In genomic region chr20:58267389-58268215, GRCh38 we compare ENCODE assay signal across 32 cellular contexts. TPM values are rescaled to one million over a fixed set of nuclear protein-coding genes. Genes with fewer than 3 reads are reported as not detected.
A peak's percentile ranks its signal among the peaks of the same experiment; 100 is the strongest.
DNase-seq lines count a peak whose midpoint lies in the region; ATAC-seq and TF ChIP-seq lines count a peak whose summit lies in the region.
"Had no signal": no experiment of that assay in that cellular context is flagged by ENCODE, and none has a peak within 500 bp of the region (broad histone marks: within the 10 kb centered on the region; RNA-seq: fewer than 3 reads in every experiment).

No MANE protein-coding gene starts in this region.

- peak; percentile 44 for ATAC-seq in activated naive CD8-positive, alpha-beta T cell treated with anti-CD3 and anti-CD28 coated beads, Interleukin-2, amount 50 U/mL, for 24 hours
- ATAC-seq in naive thymus-derived CD4-positive, alpha-beta T cell = no peak
- ATAC-seq in HG03520 (IDR thresholded peaks at IDR 0.05; ENCODE audit: unreplicated experiment) = no peak
- ATAC-seq: activated CD8-positive, alpha-beta memory T cell treated with anti-CD3 and anti-CD28 coated beads, Interleukin-2, amount 10 ng/mL, durations not matched to agents 7 days and 5 days; left ventricle myocardium superior; pancreas had no signal

- intact Hi-C loops in naive thymus-derived CD4-positive, alpha-beta T cell (cut with micrococcal nuclease) = loop anchor here in 1 of 2 donors (5.0 kb wide), 1 partner anchor 40 kb away; the partner anchor contains the start of gene RAB22A

- no peaks in the 10 kb centered on the region for H3K9me3 ChIP-seq in MM.1S (replicated peaks; ENCODE audit: insufficient read depth, low read length)
- no peaks in the 10 kb centered on the region for H3K9me3 ChIP-seq in naive thymus-derived CD4-positive, alpha-beta T cell (ENCODE audit: control insufficient read depth in 2 of 3, low read length in 3 of 3)
- H3K9me3 ChIP-seq: esophagus muscularis mucosa, pancreas, Peyer's patch, right atrium auricular region, spleen, thyroid gland had no signal

- H3K4me1 ChIP-seq in MM.1S (ENCODE audit: low read length) = 0 out of 2 replicates have a peak, but pooled peaks cover 12% of the 10 kb centered on the region
- H3K4me1 ChIP-seq in naive thymus-derived CD4-positive, alpha-beta T cell (ENCODE audit: control insufficient read depth in 2 of 2, insufficient read depth in 2 of 2, low read length in 2 of 2) = peaks cover 7 to 8% of the 10 kb centered on the region in 2 donors
- H3K4me1 ChIP-seq: esophagus muscularis mucosa, pancreas, right atrium auricular region, thyroid gland had no signal

- no peaks in the 10 kb centered on the region for H3K9me2 ChIP-seq in MM.1S (replicated peaks; ENCODE audit: insufficient read depth, low read length)

- CTCF ChIA-PET in naive thymus-derived CD4-positive, alpha-beta T cell (lab: Charles Lee) = interaction anchor here (0.6 kb wide), 2 partner anchors 73 to 597 kb away, joined by 3 to 4 read pairs; no protein-coding TSS in a partner anchor

- H3K27ac Mint-ChIP-seq in T-helper 1 cell treated with Interleukin-12 subunit alpha and Interleukin-12 subunit beta and Interleukin-4 antibody, amounts not matched to agents 30 μg/mL and 1 μg/mL, for 36 hours = peak overlapping the region; percentile 11
- H3K27ac Mint-ChIP-seq in activated naive CD8-positive, alpha-beta T cell treated with anti-CD3 and anti-CD28 coated beads, Interleukin-2, amount 50 U/mL, for 24 hours = peak overlapping the region; percentile 41
- peak overlapping the region in 8 of 9 donors; percentile 1 to 79 (median 62) for H3K27ac Mint-ChIP-seq in naive thymus-derived CD4-positive, alpha-beta T cell

- DNase-seq in T-helper 1 cell (no peak), MM.1S (peak; percentile 72), GM13976 (ENCODE audit: low spot score) (no peak)
- DNase-seq in activated naive CD8-positive, alpha-beta T cell treated with anti-CD3 and anti-CD28 coated beads, Interleukin-2, amount 50 U/mL, for 24 hours = no peak
- no peak for DNase-seq in naive thymus-derived CD4-positive, alpha-beta T cell
- no peak for DNase-seq in stimulated activated CD4-positive, alpha-beta T cell treated with anti-CD3 and anti-CD28 coated beads, Interleukin-4, amount 100 ng/mL, for 1 hour
- DNase-seq: activated CD8-positive, alpha-beta memory T cell treated with anti-CD3 and anti-CD28 coated beads, Interleukin-2, amount 10 ng/mL, durations not matched to agents 7 days and 5 days; activated effector memory CD4-positive, alpha-beta T cell treated with anti-CD3 and anti-CD28 coated beads, Interleukin-2, amount 50 U/mL, for 16 hours; effector CD8-positive, alpha-beta T cell; hypothalamus; IMR-90; left ventricle myocardium superior; midbrain; NCI-H1436 treated with DMSO at 0.1 percent for 48 hours; NCI-H510A; nephron progenitor cell; NK-92 treated with Interleukin-12 subunit alpha and Interleukin-12 subunit beta, amount 100 ng/mL, for 24 hours; pancreas; SIG-M5; spleen; stimulated activated CD4-positive, alpha-beta T cell treated with anti-CD3 and anti-CD28 coated beads, Interleukin-4, amount 100 ng/mL, for 24 hours; stimulated activated naive CD4-positive, alpha-beta T cell; SW 1271; thyroid gland had no signal

- H2AFZ ChIP-seq in MM.1S (ENCODE audit: low read length) = no peak overlapping the region

- TF ChIP-seq CTCF in MM.1S (IDR thresholded peaks at IDR 0.05; ENCODE audit: low read length) = no peak
- no peak for TF ChIP-seq CTCF in GM13976 (IDR thresholded peaks at IDR 0.05; ENCODE audit: borderline replicate concordance, control extremely low read depth, extremely low read depth, insufficient read depth, missing control alignments)

- H4K20me1 ChIP-seq in MM.1S (ENCODE audit: insufficient read depth, low read length) = no peaks in the 10 kb centered on the region

- H3K9ac ChIP-seq in MM.1S (ENCODE audit: low read length) = 0 out of 2 replicates have a peak overlapping the region, but pooled peaks have one; percentile 10

- no peaks in the 10 kb centered on the region for H3K9me3 Mint-ChIP-seq in T-helper 1 cell treated with Interleukin-12 subunit alpha and Interleukin-12 subunit beta and Interleukin-4 antibody, amounts not matched to agents 30 μg/mL and 1 μg/mL, for 36 hours
- H3K9me3 Mint-ChIP-seq in activated naive CD8-positive, alpha-beta T cell treated with anti-CD3 and anti-CD28 coated beads, Interleukin-2, amount 50 U/mL, for 24 hours = no peaks in the 10 kb centered on the region
- no peaks in the 10 kb centered on the region for H3K9me3 Mint-ChIP-seq in naive thymus-derived CD4-positive, alpha-beta T cell
- H3K9me3 Mint-ChIP-seq: nephron progenitor cell had no signal

- H3K4me1 Mint-ChIP-seq in T-helper 1 cell treated with Interleukin-12 subunit alpha and Interleukin-12 subunit beta and Interleukin-4 antibody, amounts not matched to agents 30 μg/mL and 1 μg/mL, for 36 hours (ENCODE audit: low read depth) = peaks cover 34% of the 10 kb centered on the region
- peaks cover 51% of the 10 kb centered on the region for H3K4me1 Mint-ChIP-seq in activated naive CD8-positive, alpha-beta T cell treated with anti-CD3 and anti-CD28 coated beads, Interleukin-2, amount 50 U/mL, for 24 hours
- H3K4me1 Mint-ChIP-seq in naive thymus-derived CD4-positive, alpha-beta T cell = peaks cover 14 to 36% (median 32%) of the 10 kb centered on the region in 7 donors

- H3K36me3 ChIP-seq in MM.1S (replicated peaks; ENCODE audit: insufficient read depth, low read length) = no peaks in the 10 kb centered on the region
- H3K36me3 ChIP-seq in naive thymus-derived CD4-positive, alpha-beta T cell (ENCODE audit: control insufficient read depth in 2 of 3, insufficient read depth in 3 of 3, low read length in 3 of 3) = peaks cover 0 to 47% (median 0%) of the 10 kb centered on the region in 3 experiments

- H3K79me2 ChIP-seq in MM.1S (ENCODE audit: low read length) = no peaks in the 10 kb centered on the region

- peaks cover 8% of the 10 kb centered on the region; the same call in 1 of the 2 replicates for H3F3A ChIP-seq in MM.1S (ENCODE audit: insufficient read depth, low read length)

- no peaks in the 10 kb centered on the region for H3K27me3 ChIP-seq in MM.1S (replicated peaks; ENCODE audit: insufficient read depth, low read length)
- H3K27me3 ChIP-seq in naive thymus-derived CD4-positive, alpha-beta T cell (ENCODE audit: control insufficient read depth in 2 of 2, insufficient read depth in 2 of 2, low read length in 2 of 2) = no peaks in the 10 kb centered on the region
- H3K27me3 ChIP-seq: esophagus muscularis mucosa, pancreas, Peyer's patch, right atrium auricular region, spleen, thyroid gland had no signal

- no peaks in the 10 kb centered on the region for H3K27me3 Mint-ChIP-seq in T-helper 1 cell treated with Interleukin-12 subunit alpha and Interleukin-12 subunit beta and Interleukin-4 antibody, amounts not matched to agents 30 μg/mL and 1 μg/mL, for 36 hours (ENCODE audit: low read depth)
- no peaks in the 10 kb centered on the region for H3K27me3 Mint-ChIP-seq in activated naive CD8-positive, alpha-beta T cell treated with anti-CD3 and anti-CD28 coated beads, Interleukin-2, amount 50 U/mL, for 24 hours
- no peaks in the 10 kb centered on the region for H3K27me3 Mint-ChIP-seq in naive thymus-derived CD4-positive, alpha-beta T cell
- H3K27me3 Mint-ChIP-seq: activated CD8-positive, alpha-beta memory T cell treated with anti-CD3 and anti-CD28 coated beads, Interleukin-2, amount 10 ng/mL, durations not matched to agents 7 days and 5 days had no signal

- peak overlapping the region; percentile 28 for H3K4me3 ChIP-seq in MM.1S (ENCODE audit: low read length)
- no peak overlapping the region for H3K4me3 ChIP-seq in naive thymus-derived CD4-positive, alpha-beta T cell (ENCODE audit: low read length)
- H3K4me3 ChIP-seq: esophagus muscularis mucosa, pancreas, Peyer's patch, right atrium auricular region, spleen, thyroid gland had no signal

- H3K4me2 ChIP-seq in MM.1S (ENCODE audit: low read depth, low read length) = peak overlapping the region; percentile 59; the same call in 1 of the 2 replicates

- peak overlapping the region; percentile 53; the same call in 1 of the 2 replicates for H3K27ac ChIP-seq in MM.1S (ENCODE audit: low read length)
- H3K27ac ChIP-seq in naive thymus-derived CD4-positive, alpha-beta T cell (ENCODE audit: low read depth, low read length) = no peak overlapping the region
- H3K27ac ChIP-seq: 22Rv1, esophagus muscularis mucosa, pancreas, Peyer's patch, right atrium auricular region, thyroid gland had no signal

- in situ Hi-C loops in GM13976 (cut with MboI; ENCODE audit: low sequenced_read_pairs, unreplicated experiment) = no loop called here

- POLR2A ChIA-PET in naive thymus-derived CD4-positive, alpha-beta T cell (lab: Charles Lee) = interaction anchor here (0.6 kb wide), 1 partner anchor 139 kb away, joined by 3 read pairs; no protein-coding TSS in a partner anchor

- H3K36me3 Mint-ChIP-seq in T-helper 1 cell treated with Interleukin-12 subunit alpha and Interleukin-12 subunit beta and Interleukin-4 antibody, amounts not matched to agents 30 μg/mL and 1 μg/mL, for 36 hours (ENCODE audit: low read depth) = peaks cover 34% of the 10 kb centered on the region
- H3K36me3 Mint-ChIP-seq in activated naive CD8-positive, alpha-beta T cell treated with anti-CD3 and anti-CD28 coated beads, Interleukin-2, amount 50 U/mL, for 24 hours (ENCODE audit: low read depth) = peaks cover 28% of the 10 kb centered on the region
- H3K36me3 Mint-ChIP-seq in naive thymus-derived CD4-positive, alpha-beta T cell = peaks cover 0 to 34% (median 26%) of the 10 kb centered on the region in 5 donors

- H3K4me3 Mint-ChIP-seq in T-helper 1 cell treated with Interleukin-12 subunit alpha and Interleukin-12 subunit beta and Interleukin-4 antibody, amounts not matched to agents 30 μg/mL and 1 μg/mL, for 36 hours = no peak overlapping the region
- no peak overlapping the region for H3K4me3 Mint-ChIP-seq in activated naive CD8-positive, alpha-beta T cell treated with anti-CD3 and anti-CD28 coated beads, Interleukin-2, amount 50 U/mL, for 24 hours
- H3K4me3 Mint-ChIP-seq in naive thymus-derived CD4-positive, alpha-beta T cell = peak overlapping the region in 4 of 10 donors; percentile 18 to 68 (median 46)
- H3K4me3 Mint-ChIP-seq: activated CD8-positive, alpha-beta memory T cell treated with anti-CD3 and anti-CD28 coated beads, Interleukin-2, amount 10 ng/mL, durations not matched to agents 7 days and 5 days; nephron progenitor cell had no signal

RNA-seq across cellular contexts. Expression of gene ANKRD60, which starts 39.1 kb away (rescaled TPM):
- total RNA-seq in naive thymus-derived CD4-positive, alpha-beta T cell = not detected
- polyA plus RNA-seq in naive thymus-derived CD4-positive, alpha-beta T cell = not detected
- total RNA-seq: activated CD8-positive, alpha-beta memory T cell treated with anti-CD3 and anti-CD28 coated beads, Interleukin-2, amount 10 ng/mL, durations not matched to agents 7 days and 5 days; esophagus muscularis mucosa; frontal cortex; IMR-90; left ventricle myocardium superior; MCF 10A; pancreas; Peyer's patch; right atrium auricular region; spleen; thyroid gland had no signal
- polyA plus RNA-seq: IMR-90, pancreas, spleen had no signal

RNA-seq across cellular contexts. Expression of gene RAB22A, which starts 41.9 kb away (rescaled TPM):
- total RNA-seq in naive thymus-derived CD4-positive, alpha-beta T cell = 10 to 100 TPM; 17.3 to 24.7 (median 17.8) TPM
- polyA plus RNA-seq in naive thymus-derived CD4-positive, alpha-beta T cell = 10 to 100 TPM; 10.4 to 12.2 TPM

Comparison
In these comparisons a context has a peak if more than half of its experiments do, and no peak if none do; other contexts are left out.
1. H3K27ac Mint-ChIP-seq: peak in every context shown above with its lines; median percentile 62 in naive thymus-derived CD4-positive, alpha-beta T cell; 41 in activated naive CD8-positive, alpha-beta T cell treated with anti-CD3 and anti-CD28 coated beads, Interleukin-2, amount 50 U/mL, for 24 hours; 11 in T-helper 1 cell treated with Interleukin-12 subunit alpha and Interleukin-12 subunit beta and Interleukin-4 antibody, amounts not matched to agents 30 μg/mL and 1 μg/mL, for 36 hours.